Comparison of ENCODE assay signal across 9 cellular contexts in genomic region chrX:151488677-151489076, GRCh38.
DNase-seq lines count a peak whose midpoint lies in the region; ATAC-seq and TF ChIP-seq lines count a peak whose summit lies in the region.
"Had no signal": no experiment of that assay in that cellular context is flagged by ENCODE, and none has a peak within 500 bp of the region (broad histone marks: within the 10 kb centered on the region; RNA-seq: fewer than 3 reads in every experiment).

No MANE protein-coding gene starts in this region.

- peak; percentile 2 to 19 (median 3) for DNase-seq in CD4-positive, alpha-beta memory T cell
- DNase-seq in Kasumi-1 (lab: John Stamatoyannopoulos, UW) (peak; percentile 54 to 61), C1 segment of cervical spinal cord (lab: John Stamatoyannopoulos, UW) (no peak), psoas muscle (no peak)
- DNase-seq in activated CD4-positive, alpha-beta T cell treated with anti-CD3 and anti-CD28 coated beads, Interleukin-2, amount 50 U/mL, for 1 hour = peak; percentile 1
- DNase-seq in stimulated activated CD4-positive, alpha-beta T cell treated with anti-CD3 and anti-CD28 coated beads, Interleukin-4, amount 100 ng/mL, for 1 hour = peak; percentile 3
- DNase-seq: pancreas had no signal

- no peak overlapping the region for H3K27ac ChIP-seq in CD4-positive, alpha-beta memory T cell (ENCODE audit: low read depth, low read length)
- H3K27ac ChIP-seq in psoas muscle = no peak overlapping the region
- H3K27ac ChIP-seq: pancreas had no signal

- no peaks in the 10 kb centered on the region for H3K36me3 ChIP-seq in CD4-positive, alpha-beta memory T cell (ENCODE audit: insufficient read depth, low read length)
- no peaks in the 10 kb centered on the region for H3K36me3 ChIP-seq in psoas muscle (ENCODE audit: insufficient read depth in 1 of 2, low read depth in 1 of 2)
- H3K36me3 ChIP-seq: pancreas had no signal

- H3K4me1 Mint-ChIP-seq in CD4-positive, alpha-beta memory T cell = no peaks in the 10 kb centered on the region

- H3K27me3 ChIP-seq in CD4-positive, alpha-beta memory T cell (ENCODE audit: insufficient read depth, low read length) = no peaks in the 10 kb centered on the region
- H3K27me3 ChIP-seq in psoas muscle (ENCODE audit: insufficient read depth in 3 of 3, low read length in 2 of 3) = no peaks in the 10 kb centered on the region

- no peak overlapping the region for H3K27ac Mint-ChIP-seq in CD4-positive, alpha-beta memory T cell

- no peaks in the 10 kb centered on the region for H3K27me3 Mint-ChIP-seq in CD4-positive, alpha-beta memory T cell

- POLR2A ChIA-PET in CD4-positive, alpha-beta memory T cell (lab: Charles Lee; ENCODE audit: partially characterized antibody) = no interaction called here

- TF ChIP-seq CTCF in psoas muscle (IDR thresholded peaks at IDR 0.05) = no peak

- intact Hi-C loops in CD4-positive, alpha-beta memory T cell (cut with micrococcal nuclease) = no loop called here
- intact Hi-C loops in psoas muscle (cut with DNase I) = no loop called here

- H3K36me3 Mint-ChIP-seq in CD4-positive, alpha-beta memory T cell = no peaks in the 10 kb centered on the region

- no peak overlapping the region for H3K4me3 ChIP-seq in CD4-positive, alpha-beta memory T cell (ENCODE audit: low read length in 2 of 2)
- H3K4me3 ChIP-seq in psoas muscle = no peak overlapping the region
- H3K4me3 ChIP-seq: pancreas had no signal

- H3K9me3 ChIP-seq in CD4-positive, alpha-beta memory T cell (ENCODE audit: control insufficient read depth in 1 of 2, low read length in 2 of 2) = no peaks in the 10 kb centered on the region
- H3K9me3 ChIP-seq in psoas muscle = no peaks in the 10 kb centered on the region
- H3K9me3 ChIP-seq: pancreas had no signal

- no peaks in the 10 kb centered on the region for H3K4me1 ChIP-seq in CD4-positive, alpha-beta memory T cell (ENCODE audit: insufficient read depth, low read length)
- H3K4me1 ChIP-seq in psoas muscle = no peaks in the 10 kb centered on the region
- H3K4me1 ChIP-seq: pancreas had no signal

- ATAC-seq in GM18870 (IDR thresholded peaks at IDR 0.05; ENCODE audit: unreplicated experiment) (peak; percentile 64), GM19035 (IDR thresholded peaks at IDR 0.05; ENCODE audit: unreplicated experiment) (no peak), psoas muscle (no peak)

- H3K4me3 Mint-ChIP-seq in CD4-positive, alpha-beta memory T cell = no peak overlapping the region

- WGBS in psoas muscle, 3 donors = 46 to 53% (median 50%) methylated on average over 2 of the region's 2 CpGs

- CTCF ChIA-PET in CD4-positive, alpha-beta memory T cell (lab: Charles Lee; ENCODE audit: partially characterized antibody) = interaction anchor here (1.2 kb wide), 1 partner anchor 128 kb away, joined by 3 read pairs; no protein-coding TSS in a partner anchor

- H3K9me3 Mint-ChIP-seq in CD4-positive, alpha-beta memory T cell = no peaks in the 10 kb centered on the region

Comparison
In these comparisons a context has a peak if more than half of its experiments do, and no peak if none do; other contexts are left out.
1. DNase-seq: peak in CD4-positive, alpha-beta memory T cell (5 of 5), Kasumi-1 (2 of 2), activated CD4-positive, alpha-beta T cell treated with anti-CD3 and anti-CD28 coated beads, Interleukin-2, amount 50 U/mL, for 1 hour (single experiment) and stimulated activated CD4-positive, alpha-beta T cell treated with anti-CD3 and anti-CD28 coated beads, Interleukin-4, amount 100 ng/mL, for 1 hour (single experiment); none in C1 segment of cervical spinal cord (0 of 14) and psoas muscle (0 of 2).